19 cellular contexts compared by ENCODE assay signal in genomic region chrX:144275403-144275802, GRCh38.
A peak's percentile ranks its signal among the peaks of the same experiment; 100 is the strongest.
DNase-seq lines count a peak whose midpoint lies in the region; ATAC-seq and TF ChIP-seq lines count a peak whose summit lies in the region.
"Had no signal": no experiment of that assay in that cellular context is flagged by ENCODE, and none has a peak within 500 bp of the region (broad histone marks: within the 10 kb centered on the region; RNA-seq: fewer than 3 reads in every experiment).

No MANE protein-coding gene starts in this region.

- H3K27ac ChIP-seq in tibial nerve: no peak overlapping the region
- H3K27ac ChIP-seq: BLaER1 treated with 17β-estradiol and CSF1 and Interleukin-3, amounts not matched to agents 10 nM and 100 nM; dorsolateral prefrontal cortex; esophagus muscularis mucosa; Peyer's patch; skin epidermis; testis had no signal

- no peak for TF ChIP-seq POLR2A in tibial nerve (IDR thresholded peaks at IDR 0.05)

- ATAC-seq in sciatic nerve (peak; percentile 51), GM18502 (IDR thresholded peaks at IDR 0.05; ENCODE audit: poor library complexity, unreplicated experiment) (no peak)

- H3K27me3 ChIP-seq in tibial nerve: no peaks in the 10 kb centered on the region
- H3K27me3 ChIP-seq: esophagus muscularis mucosa, MG63, Peyer's patch, testis had no signal

- no peaks in the 10 kb centered on the region for H3K36me3 ChIP-seq in tibial nerve
- H3K36me3 ChIP-seq: BLaER1 treated with 17β-estradiol and CSF1 and Interleukin-3, amounts not matched to agents 10 nM and 100 nM; esophagus muscularis mucosa; MG63; Peyer's patch had no signal

- H3K4me1 ChIP-seq in tibial nerve: no peaks in the 10 kb centered on the region
- H3K4me1 ChIP-seq: BLaER1 treated with 17β-estradiol and CSF1 and Interleukin-3, amounts not matched to agents 10 nM and 100 nM; esophagus muscularis mucosa; Peyer's patch; testis had no signal

- H3K4me3 ChIP-seq in epithelial cell of esophagus (ENCODE audit: low read length) (no peak overlapping the region), tibial nerve (no peak overlapping the region)
- H3K4me3 ChIP-seq: BLaER1 treated with 17β-estradiol and CSF1 and Interleukin-3, amounts not matched to agents 10 nM and 100 nM; dorsolateral prefrontal cortex; esophagus muscularis mucosa; MG63; Peyer's patch; skin epidermis; testis had no signal

- peak; percentile 15 for DNase-seq in NCI-H2107 treated with DMSO at 0.1 percent for 48 hours (lab: John Stamatoyannopoulos, UW; ENCODE audit: unreplicated experiment)
- DNase-seq in NCI-H2107 (lab: John Stamatoyannopoulos, UW): no peak
- DNase-seq in NCI-H345 (lab: John Stamatoyannopoulos, UW): peak; percentile 32
- DNase-seq in epithelial cell of esophagus (ENCODE audit: low read depth): peak; percentile 0
- DNase-seq in sciatic nerve (ENCODE audit: low spot score): no peak
- DNase-seq in NCI-H526 treated with DMSO at 0.1 percent for 48 hours (lab: John Stamatoyannopoulos, UW): no peak
- DNase-seq in tibial nerve (ENCODE audit: low spot score in 2 of 2): no peak
- DNase-seq: activated CD4-positive, alpha-beta T cell treated with anti-CD3 and anti-CD28 coated beads, Interleukin-2, amount 50 U/mL, for 48 hours; activated T-cell treated with anti-CD3 and anti-CD28 coated beads, Interleukin-2, amount 50 U/mL, for 24 hours; dorsolateral prefrontal cortex; MG63; NCI-H510A; Peyer's patch; stimulated activated CD4-positive, alpha-beta T cell treated with anti-CD3 and anti-CD28 coated beads, Interleukin-4, amount 100 ng/mL, for 4 hours; testis had no signal

- WGBS in tibial nerve, 2 donors: 35 to 43% methylated on average over 3 of the region's 3 CpGs

- no peaks in the 10 kb centered on the region for H3K9me3 ChIP-seq in tibial nerve
- H3K9me3 ChIP-seq: BLaER1 treated with 17β-estradiol and CSF1 and Interleukin-3, amounts not matched to agents 10 nM and 100 nM; esophagus muscularis mucosa; MG63; Peyer's patch; testis had no signal

- no peak for TF ChIP-seq EP300 in tibial nerve (IDR thresholded peaks at IDR 0.05)

- no peak for TF ChIP-seq CTCF in epithelial cell of esophagus (IDR thresholded peaks at IDR 0.05; ENCODE audit: insufficient read depth, low read depth, low read length, missing control alignments)
- TF ChIP-seq CTCF in tibial nerve (IDR thresholded peaks at IDR 0.05): no peak

- intact Hi-C loops in sciatic nerve (cut with DNase I): no loop called here

Comparison
In these comparisons a context has a peak if more than half of its experiments do, and no peak if none do; other contexts are left out.
1. DNase-seq: peak in NCI-H2107 treated with DMSO at 0.1 percent for 48 hours (single experiment), NCI-H345 (single experiment) and epithelial cell of esophagus (single experiment); none in NCI-H2107 (single experiment), sciatic nerve (single experiment), NCI-H526 treated with DMSO at 0.1 percent for 48 hours (single experiment) and tibial nerve (0 of 2).